33 cellular contexts compared by ENCODE assay signal in genomic region chr1:220921991-220922390, GRCh38. TPM values are rescaled to one million over a fixed set of nuclear protein-coding genes. Genes with fewer than 3 reads are reported as not detected.
"Had no signal": no experiment of that assay in that cellular context is flagged by ENCODE, and none has a peak within 500 bp of the region (broad histone marks: within the 10 kb centered on the region; RNA-seq: fewer than 3 reads in every experiment).

No MANE protein-coding gene starts in this region.

- H3K36me3 ChIP-seq: adrenal gland, colonic mucosa, ovary, sigmoid colon, stomach, thyroid gland, upper lobe of left lung, vagina had no signal

- FAIRE-seq: frontal cortex, kidney, small intestine, TTC549 had no signal

- H3K36me3 Mint-ChIP-seq: activated naive CD8-positive, alpha-beta T cell treated with anti-CD3 and anti-CD28 coated beads for 36 hours; immature natural killer cell; stimulated activated effector memory CD8-positive, alpha-beta T cell treated with anti-CD3 and anti-CD28 coated beads, Interleukin-12 subunit alpha, Interleukin-12 subunit beta, amount 100 ng/mL, for 72 hours had no signal

- H3K4me3 Mint-ChIP-seq: activated naive CD8-positive, alpha-beta T cell treated with anti-CD3 and anti-CD28 coated beads for 36 hours; immature natural killer cell; naive B cell; stimulated activated effector memory CD8-positive, alpha-beta T cell treated with anti-CD3 and anti-CD28 coated beads, Interleukin-12 subunit alpha, Interleukin-12 subunit beta, amount 100 ng/mL, for 72 hours had no signal

- H3K4me1 Mint-ChIP-seq: activated naive CD8-positive, alpha-beta T cell treated with anti-CD3 and anti-CD28 coated beads for 36 hours; immature natural killer cell; stimulated activated effector memory CD8-positive, alpha-beta T cell treated with anti-CD3 and anti-CD28 coated beads, Interleukin-12 subunit alpha, Interleukin-12 subunit beta, amount 100 ng/mL, for 72 hours had no signal

- H3K4me3 ChIP-seq: adrenal gland, body of pancreas, colonic mucosa, ovary, sigmoid colon, stomach, thyroid gland, upper lobe of left lung, vagina had no signal

- ATAC-seq: activated CD4-positive, CD25-positive, alpha-beta regulatory T cell treated with anti-CD3 and anti-CD28 coated beads, Interleukin-2, amount 50 U/mL, for 24 hours; body of pancreas; left colon; stimulated activated effector memory CD8-positive, alpha-beta T cell treated with anti-CD3 and anti-CD28 coated beads, Interleukin-12 subunit alpha, Interleukin-12 subunit beta, amount 100 ng/mL, for 72 hours had no signal

- DNase-seq: activated CD4-positive, alpha-beta T cell treated with anti-CD3 and anti-CD28 coated beads for 48 hours; activated CD4-positive, alpha-beta T cell treated with anti-CD3 and anti-CD28 coated beads, Interleukin-2, amount 50 U/mL, for 48 hours; activated CD8-positive, alpha-beta memory T cell treated with anti-CD3 and anti-CD28 coated beads for 24 hours; activated effector memory CD4-positive, alpha-beta T cell treated with Interleukin-2 at 50 U/mL for 16 hours; activated naive CD4-positive, alpha-beta T cell treated with Interleukin-2 at 50 U/mL for 16 hours; activated naive CD8-positive, alpha-beta T cell treated with anti-CD3 and anti-CD28 coated beads for 36 hours; adrenal gland; aorta; body of pancreas; colonic mucosa; effector CD8-positive, alpha-beta T cell; immature natural killer cell; kidney; left colon; mammary epithelial cell; naive B cell; ovary; retina; sigmoid colon; small intestine; stimulated activated CD4-positive, alpha-beta T cell treated with anti-CD3 and anti-CD28 coated beads, Interleukin-4, amount 100 ng/mL, for 24 hours; stomach; T-helper 9 cell; thyroid gland; upper lobe of left lung had no signal

- H3K27ac ChIP-seq: adrenal gland, body of pancreas, colonic mucosa, ovary, sigmoid colon, stomach, thyroid gland, upper lobe of left lung, vagina, VCaP had no signal

- H3K27me3 ChIP-seq: adrenal gland, body of pancreas, colonic mucosa, ovary, sigmoid colon, thyroid gland, upper lobe of left lung, vagina had no signal

- H3K9me3 ChIP-seq: adrenal gland, body of pancreas, colonic mucosa, ovary, sigmoid colon, stomach, thyroid gland, upper lobe of left lung, vagina had no signal

- H3K27ac Mint-ChIP-seq: activated naive CD8-positive, alpha-beta T cell treated with anti-CD3 and anti-CD28 coated beads for 36 hours; immature natural killer cell; naive B cell; progenitor cell of endocrine pancreas; stimulated activated effector memory CD8-positive, alpha-beta T cell treated with anti-CD3 and anti-CD28 coated beads, Interleukin-12 subunit alpha, Interleukin-12 subunit beta, amount 100 ng/mL, for 72 hours had no signal

- H3K9me3 Mint-ChIP-seq: activated naive CD8-positive, alpha-beta T cell treated with anti-CD3 and anti-CD28 coated beads for 36 hours; stimulated activated effector memory CD8-positive, alpha-beta T cell treated with anti-CD3 and anti-CD28 coated beads, Interleukin-12 subunit alpha, Interleukin-12 subunit beta, amount 100 ng/mL, for 72 hours had no signal

- H3K4me1 ChIP-seq: adrenal gland, body of pancreas, colonic mucosa, stomach, thyroid gland, upper lobe of left lung, vagina had no signal

RNA-seq across cellular contexts. Expression of gene HLX, which starts 42.7 kb away (rescaled TPM):
- total RNA-seq: activated naive CD8-positive, alpha-beta T cell treated with anti-CD3 and anti-CD28 coated beads for 36 hours had no signal
- polyA plus RNA-seq: neural cell had no signal
